Comparison of ENCODE assay signal across 24 cellular contexts in the genomic region with DNA sequence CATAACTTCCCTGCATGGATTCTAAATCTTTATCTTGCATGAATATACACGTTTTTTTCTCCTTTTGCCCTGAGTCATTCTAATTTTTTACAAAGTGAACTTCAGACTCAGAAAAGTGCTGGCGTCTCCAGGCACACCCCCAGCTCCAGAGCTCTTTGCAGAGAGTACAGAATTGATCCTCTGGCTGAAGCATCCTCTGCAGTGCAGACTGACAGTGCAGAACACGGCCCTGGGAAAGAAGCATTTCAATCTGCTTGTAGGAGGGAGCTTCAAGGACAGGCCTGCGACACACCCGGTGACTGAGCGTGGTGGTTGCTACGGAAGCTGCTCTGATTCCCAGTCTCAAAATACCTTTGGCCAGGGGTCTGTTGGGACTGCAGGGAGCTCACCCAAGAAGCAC.
"Had no signal": no experiment of that assay in that cellular context is flagged by ENCODE, and none has a peak within 500 bp of the region (broad histone marks: within the 10 kb centered on the region; RNA-seq: fewer than 3 reads in every experiment).

No MANE protein-coding gene starts in this region.

- H3K4me3 Mint-ChIP-seq: activated naive CD4-positive, alpha-beta T cell treated with anti-CD3 and anti-CD28 coated beads, Interleukin-2, amount 10 ng/mL, durations not matched to agents 7 days and 5 days; activated naive CD8-positive, alpha-beta T cell treated with anti-CD3 and anti-CD28 coated beads, Interleukin-2, amount 10 ng/mL, durations not matched to agents 7 days and 5 days; effector memory CD8-positive, alpha-beta T cell; naive B cell; T-helper 17 cell had no signal

- H3K9me3 Mint-ChIP-seq: activated naive CD4-positive, alpha-beta T cell treated with anti-CD3 and anti-CD28 coated beads, Interleukin-2, amount 10 ng/mL, durations not matched to agents 7 days and 5 days; activated naive CD8-positive, alpha-beta T cell treated with anti-CD3 and anti-CD28 coated beads, Interleukin-2, amount 10 ng/mL, durations not matched to agents 7 days and 5 days; effector memory CD8-positive, alpha-beta T cell; naive B cell had no signal

- H3K4me1 ChIP-seq: pancreas, prostate gland, thyroid gland had no signal

- H3K4me1 Mint-ChIP-seq: activated naive CD4-positive, alpha-beta T cell treated with anti-CD3 and anti-CD28 coated beads, Interleukin-2, amount 10 ng/mL, durations not matched to agents 7 days and 5 days; activated naive CD8-positive, alpha-beta T cell treated with anti-CD3 and anti-CD28 coated beads, Interleukin-2, amount 10 ng/mL, durations not matched to agents 7 days and 5 days had no signal

- DNase-seq: activated CD4-positive, alpha-beta T cell treated with anti-CD3 and anti-CD28 coated beads for 48 hours; activated CD4-positive, alpha-beta T cell treated with anti-CD3 and anti-CD28 coated beads, Interleukin-2, amount 50 U/mL, for 48 hours; activated CD8-positive, alpha-beta memory T cell treated with anti-CD3 and anti-CD28 coated beads for 24 hours; activated effector memory CD4-positive, alpha-beta T cell treated with Interleukin-2 at 50 U/mL for 16 hours; activated naive CD4-positive, alpha-beta T cell treated with anti-CD3 and anti-CD28 coated beads, Interleukin-2, amount 10 ng/mL, durations not matched to agents 7 days and 5 days; activated naive CD8-positive, alpha-beta T cell treated with anti-CD3 and anti-CD28 coated beads, Interleukin-2, amount 10 ng/mL, durations not matched to agents 7 days and 5 days; amniotic stem cell; brain microvascular endothelial cell; cortex of kidney; effector memory CD8-positive, alpha-beta T cell; erythroblast; gastrocnemius medialis; glutamatergic neuron; hippocampal formation; left cardiac atrium; naive B cell; pancreas; stimulated activated naive CD8-positive, alpha-beta T cell treated with anti-CD3 and anti-CD28 coated beads, Interleukin-15, Interleukin-2, amounts not matched to agents 100 U/mL and 50 U/mL, for 24 hours; SW 1271; T-helper 17 cell; T1000; thyroid gland; WERI-Rb-1 had no signal

- H3K27ac ChIP-seq: brain microvascular endothelial cell, gastrocnemius medialis, pancreas, prostate gland, thyroid gland, WERI-Rb-1 had no signal

- H3K36me3 ChIP-seq: brain microvascular endothelial cell, gastrocnemius medialis, pancreas, prostate gland, thyroid gland, WERI-Rb-1 had no signal

- H3K9me3 ChIP-seq: gastrocnemius medialis, pancreas, prostate gland, thyroid gland had no signal

- H3K36me3 Mint-ChIP-seq: activated naive CD4-positive, alpha-beta T cell treated with anti-CD3 and anti-CD28 coated beads, Interleukin-2, amount 10 ng/mL, durations not matched to agents 7 days and 5 days; activated naive CD8-positive, alpha-beta T cell treated with anti-CD3 and anti-CD28 coated beads, Interleukin-2, amount 10 ng/mL, durations not matched to agents 7 days and 5 days; naive B cell had no signal

- H3K27ac Mint-ChIP-seq: activated naive CD4-positive, alpha-beta T cell treated with anti-CD3 and anti-CD28 coated beads, Interleukin-2, amount 10 ng/mL, durations not matched to agents 7 days and 5 days; activated naive CD8-positive, alpha-beta T cell treated with anti-CD3 and anti-CD28 coated beads, Interleukin-2, amount 10 ng/mL, durations not matched to agents 7 days and 5 days; naive B cell; T-helper 17 cell had no signal

- H3K4me3 ChIP-seq: gastrocnemius medialis, pancreas, prostate gland, thyroid gland had no signal

- H3K27me3 ChIP-seq: brain microvascular endothelial cell, gastrocnemius medialis, pancreas, thyroid gland had no signal

- H3K27me3 Mint-ChIP-seq: activated naive CD4-positive, alpha-beta T cell treated with anti-CD3 and anti-CD28 coated beads, Interleukin-2, amount 10 ng/mL, durations not matched to agents 7 days and 5 days; activated naive CD8-positive, alpha-beta T cell treated with anti-CD3 and anti-CD28 coated beads, Interleukin-2, amount 10 ng/mL, durations not matched to agents 7 days and 5 days; T-helper 17 cell had no signal
